Comparison of ENCODE assay signal across 8 cellular contexts in genomic region chr4:144646523-144647094, GRCh38.
DNase-seq lines count a peak whose midpoint lies in the region; ATAC-seq and FAIRE-seq lines count a peak whose summit lies in the region.

No MANE protein-coding gene starts in this region.

- H3K36me3 Mint-ChIP-seq in stimulated activated effector memory CD8-positive, alpha-beta T cell treated with anti-CD3 and anti-CD28 coated beads, Interleukin-12 subunit alpha, Interleukin-12 subunit beta, amount 100 ng/mL, for 72 hours = no peaks in the 10 kb centered on the region

- no peak for FAIRE-seq in GM19239 (lab: Jason Lieb, UNC)

- ATAC-seq in HG02870 (IDR thresholded peaks at IDR 0.05; ENCODE audit: unreplicated experiment) = peak; percentile 16
- peak; percentile 49 for ATAC-seq in stimulated activated effector memory CD8-positive, alpha-beta T cell treated with anti-CD3 and anti-CD28 coated beads, Interleukin-12 subunit alpha, Interleukin-12 subunit beta, amount 100 ng/mL, for 72 hours

- H3K9me3 Mint-ChIP-seq in stimulated activated effector memory CD8-positive, alpha-beta T cell treated with anti-CD3 and anti-CD28 coated beads, Interleukin-12 subunit alpha, Interleukin-12 subunit beta, amount 100 ng/mL, for 72 hours = no peaks in the 10 kb centered on the region

- peak overlapping the region; percentile 88 for H3K27ac ChIP-seq in angular gyrus (ENCODE audit: low read depth, low read length)

- H3K4me3 Mint-ChIP-seq in stimulated activated effector memory CD8-positive, alpha-beta T cell treated with anti-CD3 and anti-CD28 coated beads, Interleukin-12 subunit alpha, Interleukin-12 subunit beta, amount 100 ng/mL, for 72 hours = peak overlapping the region; percentile 50

- no peak overlapping the region for H3K27ac Mint-ChIP-seq in stimulated activated effector memory CD8-positive, alpha-beta T cell treated with anti-CD3 and anti-CD28 coated beads, Interleukin-12 subunit alpha, Interleukin-12 subunit beta, amount 100 ng/mL, for 72 hours

- DNase-seq in ELF-1 (ENCODE audit: low read depth, low spot score) (peak; percentile 40), islet precursor cell (peak; percentile 73), GM19239 (ENCODE audit: insufficient read length, low spot score) (no peak), NOMO-1 treated with DMSO at 0.1 percent for 48 hours (lab: John Stamatoyannopoulos, UW; ENCODE audit: unreplicated experiment) (no peak)
- DNase-seq in stimulated activated effector memory CD8-positive, alpha-beta T cell treated with anti-CD3 and anti-CD28 coated beads, Interleukin-12 subunit alpha, Interleukin-12 subunit beta, amount 100 ng/mL, for 72 hours (ENCODE audit: low spot score in 2 of 2) = no peak
- DNase-seq in activated effector memory CD4-positive, alpha-beta T cell treated with anti-CD3 and anti-CD28 coated beads, Interleukin-2, amount 50 U/mL, for 16 hours = no peak

- peaks cover 16% of the 10 kb centered on the region for H3K4me1 Mint-ChIP-seq in stimulated activated effector memory CD8-positive, alpha-beta T cell treated with anti-CD3 and anti-CD28 coated beads, Interleukin-12 subunit alpha, Interleukin-12 subunit beta, amount 100 ng/mL, for 72 hours

Comparison
In these comparisons a context has a peak if more than half of its experiments do, and no peak if none do; other contexts are left out.
1. DNase-seq: peak in ELF-1 (single experiment) and islet precursor cell (single experiment); none in stimulated activated effector memory CD8-positive, alpha-beta T cell treated with anti-CD3 and anti-CD28 coated beads, Interleukin-12 subunit alpha, Interleukin-12 subunit beta, amount 100 ng/mL, for 72 hours (0 of 2), activated effector memory CD4-positive, alpha-beta T cell treated with anti-CD3 and anti-CD28 coated beads, Interleukin-2, amount 50 U/mL, for 16 hours (single experiment), GM19239 (single experiment) and NOMO-1 treated with DMSO at 0.1 percent for 48 hours (single experiment).